13 cellular contexts compared by ENCODE assay signal in genomic region chr2:157789161-157789720, GRCh38.
A peak's percentile ranks its signal among the peaks of the same experiment; 100 is the strongest.
DNase-seq lines count a peak whose midpoint lies in the region; ATAC-seq and TF ChIP-seq lines count a peak whose summit lies in the region.
"Had no signal": no experiment of that assay in that cellular context is flagged by ENCODE, and none has a peak within 500 bp of the region (broad histone marks: within the 10 kb centered on the region; RNA-seq: fewer than 3 reads in every experiment).

No MANE protein-coding gene starts in this region.

- H3K9me3 Mint-ChIP-seq in natural killer cell (no peaks in the 10 kb centered on the region), GM23338 (no peaks in the 10 kb centered on the region)
- H3K9me3 Mint-ChIP-seq: activated B cell treated with CpG ODN at 0.5 μM for 24 hours; stimulated activated naive CD8-positive, alpha-beta T cell treated with anti-CD3 and anti-CD28 coated beads, Interleukin-15, Interleukin-2, amounts not matched to agents 100 ng/mL and 50 ng/mL, for 24 hours had no signal

- DNase-seq in Right ventricle myocardium inferior (ENCODE audit: missing footprints), result no peak
- no peak for DNase-seq in cardiac septum (ENCODE audit: low spot score)
- no peak for DNase-seq in left ventricle myocardium inferior
- DNase-seq in pons (ENCODE audit: low spot score), result peak; percentile 26
- no peak for DNase-seq in natural killer cell
- no peak for DNase-seq in GM23338 (ENCODE audit: low spot score)
- no peak for DNase-seq in GM23248
- no peak for DNase-seq in NCI-H2107 (lab: John Stamatoyannopoulos, UW)
- DNase-seq: activated B cell treated with CpG ODN at 0.5 μM for 24 hours, cortex of kidney, KG1, SW 1271 had no signal

- no peak overlapping the region for H3K4me3 Mint-ChIP-seq in natural killer cell
- no peak overlapping the region for H3K4me3 Mint-ChIP-seq in GM23338
- H3K4me3 Mint-ChIP-seq: activated B cell treated with CpG ODN at 0.5 μM for 24 hours; stimulated activated naive CD8-positive, alpha-beta T cell treated with anti-CD3 and anti-CD28 coated beads, Interleukin-15, Interleukin-2, amounts not matched to agents 100 ng/mL and 50 ng/mL, for 24 hours had no signal

- peaks cover 0 to 6% of the 10 kb centered on the region in 2 donors for H3K4me1 Mint-ChIP-seq in natural killer cell
- peaks cover 37% of the 10 kb centered on the region for H3K4me1 Mint-ChIP-seq in GM23338
- H3K4me1 Mint-ChIP-seq: activated B cell treated with CpG ODN at 0.5 μM for 24 hours had no signal

- H3K27ac ChIP-seq in left ventricle myocardium inferior (replicated peaks), result peak overlapping the region; percentile 87
- no peak overlapping the region for H3K27ac ChIP-seq in GM23338 (ENCODE audit: low read depth)
- no peak overlapping the region for H3K27ac ChIP-seq in GM23248

- H3F3A ChIP-seq in GM23338 (replicated peaks; ENCODE audit: low read depth), result no peaks in the 10 kb centered on the region
- H3F3A ChIP-seq in GM23248 (ENCODE audit: insufficient read depth), result peaks cover 27% of the 10 kb centered on the region

- no peaks in the 10 kb centered on the region for H3K36me3 ChIP-seq in left ventricle myocardium inferior
- no peaks in the 10 kb centered on the region for H3K36me3 ChIP-seq in GM23338 (ENCODE audit: insufficient read depth)
- H3K36me3 ChIP-seq in GM23248 (ENCODE audit: low read depth), result no peaks in the 10 kb centered on the region

- no peak overlapping the region for H3K9ac ChIP-seq in GM23248

- H4K20me1 ChIP-seq in GM23338 (replicated peaks; ENCODE audit: insufficient read depth) (no peaks in the 10 kb centered on the region; the same call in 1 of the 2 replicates), GM23248 (ENCODE audit: insufficient read depth) (0 out of 2 replicates have a peak, but pooled peaks cover 3% of the 10 kb centered on the region)

- H3K27ac Mint-ChIP-seq in natural killer cell (no peak overlapping the region), GM23338 (no peak overlapping the region)
- H3K27ac Mint-ChIP-seq: activated B cell treated with CpG ODN at 0.5 μM for 24 hours; stimulated activated naive CD8-positive, alpha-beta T cell treated with anti-CD3 and anti-CD28 coated beads, Interleukin-15, Interleukin-2, amounts not matched to agents 100 ng/mL and 50 ng/mL, for 24 hours had no signal

- H3K79me2 ChIP-seq in GM23338 (replicated peaks; ENCODE audit: insufficient read depth), result no peaks in the 10 kb centered on the region; the same call in 1 of the 2 replicates
- peaks cover 43% of the 10 kb centered on the region; the same call in 1 of the 2 replicates for H3K79me2 ChIP-seq in GM23248 (ENCODE audit: insufficient read depth)

- no peaks in the 10 kb centered on the region for H3K36me3 Mint-ChIP-seq in natural killer cell
- H3K36me3 Mint-ChIP-seq in GM23338 (ENCODE audit: low read depth), result no peaks in the 10 kb centered on the region

- intact Hi-C loops in Right ventricle myocardium inferior (cut with DNase I) (loop anchor here (1.0 kb wide), 1 partner anchor 49 kb away; no protein-coding TSS in a partner anchor), cardiac septum (cut with DNase I) (loop anchor here (5.0 kb wide), 1 partner anchor 48 kb away; no protein-coding TSS in a partner anchor), left ventricle myocardium inferior (cut with micrococcal nuclease) (loop anchor here (5.0 kb wide), 2 partner anchors 48 to 88 kb away; partner anchors contain the start of gene ACVR1), natural killer cell (cut with micrococcal nuclease) (no loop called here)

- H3K4me2 ChIP-seq in GM23338 (no peak overlapping the region), GM23248 (ENCODE audit: unreplicated experiment) (no peak overlapping the region)

- H3K9me2 ChIP-seq in GM23338 (ENCODE audit: insufficient read depth) (peaks cover 4% of the 10 kb centered on the region; the same call in 1 of the 2 replicates), GM23248 (ENCODE audit: insufficient read depth) (no peaks in the 10 kb centered on the region)

- H3K27me3 ChIP-seq in left ventricle myocardium inferior (ENCODE audit: low read depth) (no peaks in the 10 kb centered on the region), GM23338 (ENCODE audit: insufficient read depth) (no peaks in the 10 kb centered on the region), GM23248 (replicated peaks; ENCODE audit: insufficient read depth) (no peaks in the 10 kb centered on the region)

- peaks cover 82% of the 10 kb centered on the region for H3K4me1 ChIP-seq in left ventricle myocardium inferior
- peaks cover 39% of the 10 kb centered on the region for H3K4me1 ChIP-seq in GM23338 (ENCODE audit: insufficient read depth)
- H3K4me1 ChIP-seq in GM23248 (ENCODE audit: insufficient read depth), result peaks cover 53% of the 10 kb centered on the region

- in situ Hi-C loops in GM23248 (cut with MboI), result no loop called here

- TF ChIP-seq CTCF in left ventricle myocardium inferior (IDR thresholded peaks at IDR 0.05; ENCODE audit: borderline replicate concordance) (no peak), natural killer cell (IDR thresholded peaks at IDR 0.05) (no peak), GM23338 (conservative IDR thresholded peaks at IDR 0.05; ENCODE audit: low read depth in 2 of 2) (no peak)

- WGBS in GM23248 (ENCODE audit: low coverage in 1 of 2, low lambda C conversion rate in 2 of 2, missing lambda C conversion rate in 2 of 2), 2 experiments, result 54 to 62% methylated on average over 3 of the region's 3 CpGs

- ATAC-seq in Right ventricle myocardium inferior, result peak; percentile 29
- ATAC-seq in natural killer cell, result no peak
- no peak for ATAC-seq in GM23338

- H3K4me3 ChIP-seq in left ventricle myocardium inferior (peak overlapping the region; percentile 34), GM23338 (no peak overlapping the region), GM23248 (no peak overlapping the region)

- H3K27me3 Mint-ChIP-seq in natural killer cell (ENCODE audit: low read depth in 2 of 2) (no peaks in the 10 kb centered on the region), GM23338 (ENCODE audit: insufficient read depth, low read depth, poor library complexity) (no peaks in the 10 kb centered on the region)
- H3K27me3 Mint-ChIP-seq: activated B cell treated with CpG ODN at 0.5 μM for 24 hours; stimulated activated naive CD8-positive, alpha-beta T cell treated with anti-CD3 and anti-CD28 coated beads, Interleukin-15, Interleukin-2, amounts not matched to agents 100 ng/mL and 50 ng/mL, for 24 hours had no signal

- H2AFZ ChIP-seq in GM23338 (no peak overlapping the region), GM23248 (no peak overlapping the region)

- H3K9me3 ChIP-seq in left ventricle myocardium inferior (replicated peaks) (no peaks in the 10 kb centered on the region), GM23248 (ENCODE audit: low read depth) (no peaks in the 10 kb centered on the region)

TF ChIP-seq in GM23338, 12 proteins besides CTCF, POLR2A, EP300 and RAD21 (continues in another document):
- TF ChIP-seq ZNF331 (CRISPR knock-in tag; IDR thresholded peaks at IDR 0.05; ENCODE audit: low read depth), result no peak
- no peak for TF ChIP-seq NANOG (IDR thresholded peaks at IDR 0.05; ENCODE audit: borderline replicate concordance)
- TF ChIP-seq CREB1 (CRISPR knock-in tag; IDR thresholded peaks at IDR 0.05; ENCODE audit: low read depth), result no peak
- TF ChIP-seq POLR2AphosphoS5 (IDR thresholded peaks at IDR 0.05; ENCODE audit: low read depth), result no peak
- no peak for TF ChIP-seq JUNB (IDR thresholded peaks at IDR 0.05; ENCODE audit: unreplicated experiment)
- no peak for TF ChIP-seq REST (IDR thresholded peaks at IDR 0.05; ENCODE audit: unreplicated experiment)
- no peak for TF ChIP-seq ETS1 (IDR thresholded peaks at IDR 0.05)
- TF ChIP-seq EZH2phosphoT487 (IDR thresholded peaks at IDR 0.05; ENCODE audit: unreplicated experiment), result no peak
- no peak for TF ChIP-seq EZH2 (IDR thresholded peaks at IDR 0.05; ENCODE audit: low read depth, unreplicated experiment)
- no peak for TF ChIP-seq ZNF114 (CRISPR knock-in tag; IDR thresholded peaks at IDR 0.05)
